In the genomic region with DNA sequence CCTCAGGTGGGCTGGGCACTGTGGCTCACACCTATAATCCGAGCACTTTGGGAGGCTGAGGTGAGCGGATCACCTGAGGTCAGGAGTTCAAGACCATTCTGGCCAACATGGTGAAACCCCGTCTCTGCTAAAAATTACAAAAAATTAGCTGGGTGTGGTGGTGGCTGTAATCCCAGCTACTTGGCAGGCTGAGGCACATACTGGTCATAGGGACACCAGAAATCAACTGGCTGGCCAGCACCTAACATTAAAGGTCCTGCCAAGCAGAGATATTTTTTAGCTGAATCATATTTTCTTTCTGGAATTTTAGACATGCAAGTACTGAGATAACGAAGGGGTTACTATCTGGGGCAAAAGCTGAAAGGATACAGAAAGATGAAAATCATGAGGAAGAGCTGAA, we compare ENCODE assay signal across 14 cellular contexts. TPM values are rescaled to one million over a fixed set of nuclear protein-coding genes. Genes with fewer than 3 reads are reported as not detected.
"Had no signal": no experiment of that assay in that cellular context is flagged by ENCODE, and none has a peak within 500 bp of the region (broad histone marks: within the 10 kb centered on the region; RNA-seq: fewer than 3 reads in every experiment).

No MANE protein-coding gene starts in this region.

RNA-seq across cellular contexts. Expression of gene POTEE, which starts 27.9 kb away (rescaled TPM):
- total RNA-seq: kidney epithelial cell, left ventricle myocardium inferior, lower leg skin, mononuclear cell, osteocyte, psoas muscle, sigmoid colon, subcutaneous adipose tissue, suprapubic skin, thoracic aorta, upper lobe of right lung had no signal
- polyA plus RNA-seq: lung, psoas muscle, sigmoid colon, small intestine, spleen had no signal
